Comparison of ENCODE assay signal across 11 cellular contexts in genomic region chr18:75854174-75854573, GRCh38.
A peak's percentile ranks its signal among the peaks of the same experiment; 100 is the strongest.
DNase-seq lines count a peak whose midpoint lies in the region; ATAC-seq and TF ChIP-seq lines count a peak whose summit lies in the region.
"Had no signal": no experiment of that assay in that cellular context is flagged by ENCODE, and none has a peak within 500 bp of the region (broad histone marks: within the 10 kb centered on the region; RNA-seq: fewer than 3 reads in every experiment).

No MANE protein-coding gene starts in this region.

- H3K4me1 ChIP-seq in lung (ENCODE audit: control insufficient read depth in 2 of 2, insufficient read depth in 2 of 2, low read length in 2 of 2), result no peaks in the 10 kb centered on the region

- H3K9me3 ChIP-seq in SU-DHL-6 (ENCODE audit: insufficient read depth, low read length) (no peaks in the 10 kb centered on the region), lung (ENCODE audit: control insufficient read depth in 2 of 2, insufficient read depth in 1 of 2, low read length in 1 of 2) (no peaks in the 10 kb centered on the region)

- no peak overlapping the region for H3K9ac ChIP-seq in SU-DHL-6 (ENCODE audit: low read length)

- H3K27me3 Mint-ChIP-seq in natural killer cell treated with Interleukin-12 subunit alpha and Interleukin-12 subunit beta and Interleukin-15 and Interleukin-18, amount 100 ng/mL, for 72 hours, result no peaks in the 10 kb centered on the region
- H3K27me3 Mint-ChIP-seq: stimulated activated memory B cell treated with anti-CD40 and anti-IgM and Interleukin-4, amounts not matched to agents 10 μg/mL and 1 μg/mL and 100 μg/mL, for 72 hours had no signal

- H3K9me3 Mint-ChIP-seq in natural killer cell treated with Interleukin-12 subunit alpha and Interleukin-12 subunit beta and Interleukin-15 and Interleukin-18, amount 100 ng/mL, for 72 hours, result no peaks in the 10 kb centered on the region
- H3K9me3 Mint-ChIP-seq: stimulated activated memory B cell treated with anti-CD40 and anti-IgM and Interleukin-4, amounts not matched to agents 10 μg/mL and 1 μg/mL and 100 μg/mL, for 72 hours had no signal

- TF ChIP-seq CTCF in HFF-Myc (IDR thresholded peaks at IDR 0.05; ENCODE audit: low read depth, low read length, missing control alignments) (peak; percentile 62), SU-DHL-6 (IDR thresholded peaks at IDR 0.05; ENCODE audit: insufficient read depth, low read length, poor library complexity, severe bottlenecking) (peak; percentile 40), lung (IDR thresholded peaks at IDR 0.05; ENCODE audit: control extremely low read depth, extremely low read depth) (no peak)

- H3K36me3 ChIP-seq in SU-DHL-6 (ENCODE audit: low read length) (no peaks in the 10 kb centered on the region), lung (ENCODE audit: control insufficient read depth in 2 of 2, insufficient read depth in 2 of 2, low read length in 2 of 2) (no peaks in the 10 kb centered on the region)

- H3K79me2 ChIP-seq in SU-DHL-6 (ENCODE audit: insufficient read depth, low read length), result no peaks in the 10 kb centered on the region

- H3K9me2 ChIP-seq in SU-DHL-6 (replicated peaks; ENCODE audit: insufficient read depth, low read length), result no peaks in the 10 kb centered on the region

- H3K27ac ChIP-seq in SU-DHL-6 (ENCODE audit: low read depth, low read length) (no peak overlapping the region), lung (ENCODE audit: low read depth in 1 of 2, low read length in 1 of 2) (no peak overlapping the region)

- H3K27me3 ChIP-seq in SU-DHL-6 (ENCODE audit: low read length) (no peaks in the 10 kb centered on the region), lung (ENCODE audit: control insufficient read depth, insufficient read depth) (no peaks in the 10 kb centered on the region)

- no peaks in the 10 kb centered on the region for H3K36me3 Mint-ChIP-seq in natural killer cell treated with Interleukin-12 subunit alpha and Interleukin-12 subunit beta and Interleukin-15 and Interleukin-18, amount 100 ng/mL, for 72 hours
- H3K36me3 Mint-ChIP-seq: stimulated activated memory B cell treated with anti-CD40 and anti-IgM and Interleukin-4, amounts not matched to agents 10 μg/mL and 1 μg/mL and 100 μg/mL, for 72 hours had no signal

- no peaks in the 10 kb centered on the region for H3F3A ChIP-seq in SU-DHL-6 (ENCODE audit: insufficient read depth)

- no peak overlapping the region for H3K27ac Mint-ChIP-seq in natural killer cell treated with Interleukin-12 subunit alpha and Interleukin-12 subunit beta and Interleukin-15 and Interleukin-18, amount 100 ng/mL, for 72 hours
- H3K27ac Mint-ChIP-seq: stimulated activated memory B cell treated with anti-CD40 and anti-IgM and Interleukin-4, amounts not matched to agents 10 μg/mL and 1 μg/mL and 100 μg/mL, for 72 hours had no signal

- no peak overlapping the region for H2AFZ ChIP-seq in SU-DHL-6 (ENCODE audit: low read depth, low read length, severe bottlenecking)

- no peak overlapping the region for H3K4me3 ChIP-seq in HFF-Myc (replicated peaks; ENCODE audit: low read depth, low read length)
- no peak overlapping the region for H3K4me3 ChIP-seq in SU-DHL-6 (ENCODE audit: insufficient read depth, low read length, poor library complexity, severe bottlenecking)
- H3K4me3 ChIP-seq in lung, result no peak overlapping the region

- no peak overlapping the region for H3K4me2 ChIP-seq in SU-DHL-6 (ENCODE audit: low read depth, low read length, poor library complexity, severe bottlenecking)

- 77 to 78% methylated on average over 4 of the region's 4 CpGs for WGBS in lung, 2 donors

- no peak for ATAC-seq in lung (ENCODE audit: insufficient read depth, low FRiP score)
- no peak for ATAC-seq in GM18498 (IDR thresholded peaks at IDR 0.05; ENCODE audit: unreplicated experiment)
- no peak for ATAC-seq in natural killer cell treated with Interleukin-12 subunit alpha and Interleukin-12 subunit beta and Interleukin-15 and Interleukin-18, amount 100 ng/mL, for 72 hours
- ATAC-seq: stimulated activated memory B cell treated with anti-CD40 and anti-IgM and Interleukin-4, amounts not matched to agents 10 μg/mL and 1 μg/mL and 100 μg/mL, for 72 hours had no signal

- H3K4me3 Mint-ChIP-seq in natural killer cell treated with Interleukin-12 subunit alpha and Interleukin-12 subunit beta and Interleukin-15 and Interleukin-18, amount 100 ng/mL, for 72 hours, result no peak overlapping the region
- H3K4me3 Mint-ChIP-seq: stimulated activated memory B cell treated with anti-CD40 and anti-IgM and Interleukin-4, amounts not matched to agents 10 μg/mL and 1 μg/mL and 100 μg/mL, for 72 hours had no signal

- DNase-seq in NCI-H1417 (lab: John Stamatoyannopoulos, UW), result peak in 2 of 3 experiments; percentile 10 to 31
- no peak for DNase-seq in NCI-H1417 treated with DMSO at 0.1 percent for 48 hours (lab: John Stamatoyannopoulos, UW)
- DNase-seq in HFF-Myc (ENCODE audit: extremely low read depth, low read depth), result peak; percentile 3
- peak; percentile 19 for DNase-seq in lung (ENCODE audit: low spot score)
- no peak for DNase-seq in cerebellum (ENCODE audit: low spot score)
- DNase-seq in natural killer cell treated with Interleukin-12 subunit alpha and Interleukin-12 subunit beta and Interleukin-15 and Interleukin-18, amount 100 ng/mL, for 72 hours (ENCODE audit: low spot score), result no peak
- DNase-seq: cortex of kidney, islet precursor cell had no signal

- H4K20me1 ChIP-seq in SU-DHL-6 (ENCODE audit: low read depth, low read length), result no peaks in the 10 kb centered on the region

- H3K4me1 Mint-ChIP-seq in natural killer cell treated with Interleukin-12 subunit alpha and Interleukin-12 subunit beta and Interleukin-15 and Interleukin-18, amount 100 ng/mL, for 72 hours (ENCODE audit: low read depth in 2 of 2), result no peaks in the 10 kb centered on the region
- H3K4me1 Mint-ChIP-seq: stimulated activated memory B cell treated with anti-CD40 and anti-IgM and Interleukin-4, amounts not matched to agents 10 μg/mL and 1 μg/mL and 100 μg/mL, for 72 hours had no signal

Comparison
In these comparisons a context has a peak if more than half of its experiments do, and no peak if none do; other contexts are left out.
1. DNase-seq: peak in NCI-H1417 (2 of 3), HFF-Myc (single experiment) and lung (single experiment); none in NCI-H1417 treated with DMSO at 0.1 percent for 48 hours (single experiment), cerebellum (single experiment) and natural killer cell treated with Interleukin-12 subunit alpha and Interleukin-12 subunit beta and Interleukin-15 and Interleukin-18, amount 100 ng/mL, for 72 hours (single experiment).